11 cellular contexts compared by ENCODE assay signal in the genomic region with DNA sequence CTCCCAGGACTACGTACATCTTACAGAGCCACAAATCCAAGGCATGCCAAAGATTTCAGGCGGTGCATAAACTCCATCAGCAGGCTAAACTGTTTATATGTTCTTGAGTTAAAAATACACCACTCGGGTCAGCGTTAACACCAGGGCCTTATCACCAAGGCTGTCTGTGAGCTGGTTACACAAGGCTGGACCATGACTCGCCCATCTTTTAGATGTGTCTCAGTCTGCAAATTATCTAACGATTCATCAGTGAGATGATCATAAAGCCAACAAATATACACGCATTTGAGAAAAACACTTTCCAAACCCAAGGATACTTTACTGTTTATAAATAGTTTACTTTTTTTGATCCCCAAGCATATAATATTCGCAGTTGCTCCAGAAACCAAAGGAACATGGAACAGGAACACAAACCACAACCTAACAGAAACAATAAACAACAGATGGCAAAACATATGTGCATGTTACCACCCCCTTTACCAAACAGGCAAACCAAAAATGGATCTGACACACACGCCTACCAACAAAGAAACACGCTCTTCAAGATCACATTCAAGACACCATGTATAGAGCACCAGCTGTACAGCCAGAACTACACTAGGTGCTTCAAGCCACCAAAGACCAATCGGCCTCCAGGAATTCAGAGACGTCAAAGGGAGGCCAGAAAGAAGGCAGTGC. TPM values are rescaled to one million over a fixed set of nuclear protein-coding genes. Genes with fewer than 3 reads are reported as not detected.
A peak's percentile ranks its signal among the peaks of the same experiment; 100 is the strongest.
DNase-seq lines count a peak whose midpoint lies in the region; ATAC-seq and TF ChIP-seq lines count a peak whose summit lies in the region.
"Had no signal": no experiment of that assay in that cellular context is flagged by ENCODE, and none has a peak within 500 bp of the region (broad histone marks: within the 10 kb centered on the region; RNA-seq: fewer than 3 reads in every experiment).

No MANE protein-coding gene starts in this region.

- H3K4me3 ChIP-seq in DND-41 (ENCODE audit: low read depth in 1 of 2, low read length in 2 of 2) (no peak overlapping the region), OCI-LY7 (ENCODE audit: low read depth, low read length, poor library complexity, severe bottlenecking) (peak overlapping the region; percentile 1), prostate gland (no peak overlapping the region)

- intact Hi-C loops in OCI-LY7 (cut with micrococcal nuclease; ENCODE audit: unreplicated experiment) (no loop called here), prostate gland (cut with DNase I) (loop anchor here (5.0 kb wide), 1 partner anchor 38 kb away; no protein-coding TSS in a partner anchor)

- H3K27me3 ChIP-seq in DND-41 (ENCODE audit: insufficient read depth, low read length, poor library complexity) (no peaks in the 10 kb centered on the region), prostate gland (replicated peaks; ENCODE audit: insufficient read depth) (no peaks in the 10 kb centered on the region)

- no peaks in the 10 kb centered on the region for H3K9me3 ChIP-seq in DND-41 (ENCODE audit: insufficient read depth, low read length, severe bottlenecking)
- H3K9me3 ChIP-seq in OCI-LY7 (ENCODE audit: low read length): peaks cover 4% of the 10 kb centered on the region; the same call in 1 of the 2 replicates
- H3K9me3 ChIP-seq in prostate gland: no peaks in the 10 kb centered on the region

- H3K36me3 ChIP-seq in DND-41 (ENCODE audit: insufficient read depth, low read length) (no peaks in the 10 kb centered on the region), OCI-LY7 (ENCODE audit: insufficient read depth, low read length) (peaks cover 52% of the 10 kb centered on the region), prostate gland (no peaks in the 10 kb centered on the region)

- DNase-seq in DND-41 (no peak), OCI-LY7 (ENCODE audit: low spot score) (no peak), fibroblast of peridontal ligament (ENCODE audit: extremely low read depth) (peak; percentile 87), prostate gland (ENCODE audit: low spot score) (no peak), glomerular visceral epithelial cell (ENCODE audit: extremely low spot score) (no peak), middle frontal gyrus (ENCODE audit: extremely low spot score, low spot score) (no peak)
- no peak for DNase-seq in stimulated activated CD4-positive, alpha-beta T cell treated with anti-CD3 and anti-CD28 coated beads, Interleukin-2, amount 100 ng/mL, for 48 hours
- DNase-seq: amniotic stem cell, kidney glomerular epithelial cell, T-helper 9 cell had no signal

- peaks cover 74% of the 10 kb centered on the region for H3K4me1 ChIP-seq in DND-41 (ENCODE audit: insufficient read depth, low read length)
- H3K4me1 ChIP-seq in OCI-LY7 (ENCODE audit: insufficient read depth, low read length, poor library complexity, severe bottlenecking): peaks cover 99% of the 10 kb centered on the region
- H3K4me1 ChIP-seq in prostate gland (replicated peaks): peaks cover 28% of the 10 kb centered on the region

- no TSS peak for BruUV-seq in OCI-LY7 (replicated peaks; lab: Mats Ljungman, UMichigan)

- WGBS in prostate gland: 77% methylated on average over 12 of the region's 12 CpGs

- POLR2A ChIA-PET in OCI-LY7 (lab: Charles Lee): interaction anchor here (0.6 to 3.3 kb wide), 4 partner anchors 10 to 48 kb away, joined by 3 to 32 read pairs (median 9); no protein-coding TSS in a partner anchor

- no peak for TF ChIP-seq POLR2A in prostate gland (IDR thresholded peaks at IDR 0.05)

- ATAC-seq in DND-41 (ENCODE audit: insufficient read depth, low read depth) (no peak), GM21528 (IDR thresholded peaks at IDR 0.05; ENCODE audit: low FRiP score, unreplicated experiment) (no peak)

- H3K79me2 ChIP-seq in DND-41 (ENCODE audit: insufficient read depth, low read length): peaks cover 51% of the 10 kb centered on the region
- peaks cover 100% of the 10 kb centered on the region for H3K79me2 ChIP-seq in OCI-LY7 (ENCODE audit: insufficient read depth, low read depth, low read length)

- H2AFZ ChIP-seq in DND-41 (ENCODE audit: low read depth, low read length) (no peak overlapping the region), OCI-LY7 (ENCODE audit: low read length) (no peak overlapping the region)

- H4K20me1 ChIP-seq in DND-41 (ENCODE audit: insufficient read depth, low read length) (no peaks in the 10 kb centered on the region), OCI-LY7 (ENCODE audit: insufficient read depth, low read length) (peaks cover 53% of the 10 kb centered on the region)

- H3K27ac ChIP-seq in DND-41 (ENCODE audit: low read length): peak overlapping the region; percentile 39; the same call in 1 of the 2 replicates
- peak overlapping the region; percentile 26 for H3K27ac ChIP-seq in OCI-LY7 (ENCODE audit: low read depth, low read length, poor library complexity, severe bottlenecking)
- peak overlapping the region; percentile 7 to 97 for H3K27ac ChIP-seq in prostate gland

- CTCF ChIA-PET in OCI-LY7 (lab: Charles Lee; ENCODE audit: unreplicated experiment): no interaction called here

- H3K9me2 ChIP-seq in OCI-LY7 (ENCODE audit: insufficient read depth, low read length): no peaks in the 10 kb centered on the region

- H3K9ac ChIP-seq in DND-41 (ENCODE audit: low read depth, low read length): no peak overlapping the region

- no peak overlapping the region for H3K4me2 ChIP-seq in DND-41 (ENCODE audit: insufficient read depth, low read length)
- peak overlapping the region; percentile 92; the same call in 1 of the 2 replicates for H3K4me2 ChIP-seq in OCI-LY7 (ENCODE audit: low read length)

- no peak for TF ChIP-seq CTCF in DND-41 (IDR thresholded peaks at IDR 0.05; ENCODE audit: borderline replicate concordance, extremely low read depth, low read length, poor library complexity, severe bottlenecking)
- TF ChIP-seq CTCF in OCI-LY7 (conservative IDR thresholded peaks at IDR 0.05; ENCODE audit: low read length): no peak
- TF ChIP-seq CTCF in prostate gland (IDR thresholded peaks at IDR 0.05): no peak

RNA-seq across cellular contexts. Expression of a gene that starts 15.4 kb away (rescaled TPM):
- 74.5 and 115 TPM in 2 replicates for total RNA-seq in OCI-LY7 (2014; rRNA removed; shearing (Covaris generic))
- total RNA-seq in OCI-LY7 (2022) (84.2 and 113 TPM in 2 replicates), prostate gland (100 to 1,000 TPM; 119 to 186 TPM)
